ENCODE assay signal across 11 cellular contexts in genomic region chr12:5430639-5431603, GRCh38. TPM values are rescaled to one million over a fixed set of nuclear protein-coding genes. Genes with fewer than 3 reads are reported as not detected.
DNase-seq lines count a peak whose midpoint lies in the region; TF ChIP-seq lines count a peak whose summit lies in the region.
"Had no signal": no experiment of that assay in that cellular context is flagged by ENCODE, and none has a peak within 500 bp of the region (broad histone marks: within the 10 kb centered on the region; RNA-seq: fewer than 3 reads in every experiment).

No MANE protein-coding gene starts in this region.

- H3K4me1 ChIP-seq in muscle layer of colon (ENCODE audit: insufficient read depth, low read length) (peaks cover 20% of the 10 kb centered on the region), tibial nerve (peaks cover 0 to 50% (median 5%) of the 10 kb centered on the region in 4 donors)

- H3K27ac ChIP-seq in dorsolateral prefrontal cortex (no peak overlapping the region), muscle layer of colon (ENCODE audit: low read depth, low read length) (no peak overlapping the region), tibial nerve (no peak overlapping the region)

- peaks cover 3% of the 10 kb centered on the region for H3K4me1 Mint-ChIP-seq in T-helper 2 cell treated with Interferon-gamma antibody and Interleukin-4, amounts not matched to agents 5 μg/mL and 100 μg/mL, for 36 hours (ENCODE audit: low read depth)

- WGBS in tibial nerve, 2 donors: 3 to 5% methylated on average over 53 to 58 of the region's 58 CpGs

- intact Hi-C loops in dorsolateral prefrontal cortex (cut with DNase I): no loop called here

- peaks cover 10 to 93% (median 69%) of the 10 kb centered on the region in 45 donors for H3K27me3 ChIP-seq in dorsolateral prefrontal cortex
- peaks cover 46 to 48% of the 10 kb centered on the region in 2 donors for H3K27me3 ChIP-seq in muscle layer of colon (ENCODE audit: control insufficient read depth in 1 of 2, insufficient read depth in 2 of 2, low read length in 2 of 2)
- peaks cover 0 to 75% of the 10 kb centered on the region in 2 donors for H3K27me3 ChIP-seq in tibial nerve

- H3K9me3 Mint-ChIP-seq in T-helper 2 cell treated with Interferon-gamma antibody and Interleukin-4, amounts not matched to agents 5 μg/mL and 100 μg/mL, for 36 hours: no peaks in the 10 kb centered on the region

- no peak for TF ChIP-seq POLR2A in tibial nerve (IDR thresholded peaks at IDR 0.05)

- H3K9ac ChIP-seq in muscle layer of colon (ENCODE audit: low read length): no peak overlapping the region

- H3K4me3 ChIP-seq in dorsolateral prefrontal cortex (peak overlapping the region in 43 of 59 donors; percentile 1 to 64 (median 42)), muscle layer of colon (ENCODE audit: low read depth in 1 of 2, low read length in 2 of 2) (peak overlapping the region; percentile 27 to 45), tibial nerve (peak overlapping the region; percentile 9 to 55 (median 32))

- TF ChIP-seq EP300 in tibial nerve (IDR thresholded peaks at IDR 0.05): no peak

- TF ChIP-seq CTCF in dorsolateral prefrontal cortex (IDR thresholded peaks at IDR 0.05 in 54 of 56, conservative IDR thresholded peaks at IDR 0.05 in 2 of 56; ENCODE audit: low read depth in 1 of 56, partially characterized antibody in 56 of 56): no peak
- no peak for TF ChIP-seq CTCF in tibial nerve (IDR thresholded peaks at IDR 0.05)

- no peak overlapping the region for H3K27ac Mint-ChIP-seq in T-helper 2 cell treated with Interferon-gamma antibody and Interleukin-4, amounts not matched to agents 5 μg/mL and 100 μg/mL, for 36 hours

- no peaks in the 10 kb centered on the region for H3K36me3 Mint-ChIP-seq in T-helper 2 cell treated with Interferon-gamma antibody and Interleukin-4, amounts not matched to agents 5 μg/mL and 100 μg/mL, for 36 hours (ENCODE audit: low read depth)

- DNase-seq in T-helper 2 cell treated with Interferon-gamma antibody and Interleukin-4, amounts not matched to agents 5 μg/mL and 100 μg/mL, for 36 hours (ENCODE audit: low spot score): no peak
- DNase-seq in T-helper 2 cell (no peak), dorsolateral prefrontal cortex (no peak), tibial nerve (ENCODE audit: low spot score in 2 of 2) (no peak), iPS-NIHi11 (ENCODE audit: low spot score) (no peak), amniotic stem cell (lab: John Stamatoyannopoulos, UW) (no peak), NCI-H2081 (lab: John Stamatoyannopoulos, UW) (no peak)
- DNase-seq: activated T-cell treated with anti-CD3 and anti-CD28 coated beads, Interleukin-2, amount 50 U/mL, for 48 hours; MV-4-11; SIG-M5 had no signal

- peaks cover 47% of the 10 kb centered on the region for H3K27me3 Mint-ChIP-seq in T-helper 2 cell treated with Interferon-gamma antibody and Interleukin-4, amounts not matched to agents 5 μg/mL and 100 μg/mL, for 36 hours (ENCODE audit: low read depth)

- no peaks in the 10 kb centered on the region for H3K9me3 ChIP-seq in muscle layer of colon (ENCODE audit: low read length)
- H3K9me3 ChIP-seq in tibial nerve: no peaks in the 10 kb centered on the region

- H3K4me3 Mint-ChIP-seq in T-helper 2 cell treated with Interferon-gamma antibody and Interleukin-4, amounts not matched to agents 5 μg/mL and 100 μg/mL, for 36 hours: peak overlapping the region; percentile 36

- H3K36me3 ChIP-seq in muscle layer of colon (ENCODE audit: insufficient read depth, low read length): no peaks in the 10 kb centered on the region
- H3K36me3 ChIP-seq in tibial nerve: no peaks in the 10 kb centered on the region

RNA-seq across cellular contexts. Expression of gene NTF3, which starts 1.0 kb away (rescaled TPM):
- total RNA-seq in dorsolateral prefrontal cortex (1 to 10 TPM in 12 of 120 experiments, under 1 TPM in 13, not detected in 95; 0.46 to 3.1 (median 0.84) TPM), tibial nerve (1 to 10 TPM in 2 of 4 donors, not detected in 2; 1.2 to 5.3 TPM)
